In genomic region chrX:123764967-123765871, GRCh38 we compare ENCODE assay signal across 1 cellular context.
TF ChIP-seq lines count a peak whose summit lies in the region.

No MANE protein-coding gene starts in this region.

TF ChIP-seq in K562, 482 proteins besides CTCF, POLR2A, EP300 and RAD21 (continued from another document and continues in another):
- TF ChIP-seq, protein P1, sequence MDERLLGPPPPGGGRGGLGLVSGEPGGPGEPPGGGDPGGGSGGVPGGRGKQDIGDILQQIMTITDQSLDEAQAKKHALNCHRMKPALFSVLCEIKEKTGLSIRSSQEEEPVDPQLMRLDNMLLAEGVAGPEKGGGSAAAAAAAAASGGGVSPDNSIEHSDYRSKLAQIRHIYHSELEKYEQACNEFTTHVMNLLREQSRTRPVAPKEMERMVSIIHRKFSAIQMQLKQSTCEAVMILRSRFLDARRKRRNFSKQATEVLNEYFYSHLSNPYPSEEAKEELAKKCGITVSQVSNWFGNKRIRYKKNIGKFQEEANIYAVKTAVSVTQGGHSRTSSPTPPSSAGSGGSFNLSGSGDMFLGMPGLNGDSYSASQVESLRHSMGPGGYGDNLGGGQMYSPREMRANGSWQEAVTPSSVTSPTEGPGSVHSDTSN (CRISPR knock-in tag; IDR thresholded peaks at IDR 0.05; ENCODE audit: low read depth) = no peak
- TF ChIP-seq, protein P1 (tag; conservative IDR thresholded peaks at IDR 0.05; ENCODE audit: low read depth) = no peak
- TF ChIP-seq TSHZ1 (CRISPR knock-in tag; IDR thresholded peaks at IDR 0.05) = no peak
- no peak for TF ChIP-seq HNRNPUL1 (IDR thresholded peaks at IDR 0.05; ENCODE audit: low read length)
- TF ChIP-seq ARID3B (CRISPR knock-in tag; IDR thresholded peaks at IDR 0.05; ENCODE audit: borderline replicate concordance) = no peak
- no peak for TF ChIP-seq SRF (CRISPR knock-in tag; IDR thresholded peaks at IDR 0.05)
- no peak for TF ChIP-seq TCF3 (CRISPR knock-in tag; IDR thresholded peaks at IDR 0.05)
- no peak for TF ChIP-seq HOMEZ (CRISPR knock-in tag; IDR thresholded peaks at IDR 0.05)
- TF ChIP-seq EGR1 (conservative IDR thresholded peaks at IDR 0.05) = 0 out of 2 replicates have a peak, but pooled peaks have one; percentile 14
- TF ChIP-seq NR2C1 (IDR thresholded peaks at IDR 0.05) = no peak
- TF ChIP-seq NR2C1 (tag; IDR thresholded peaks at IDR 0.05) = no peak
- TF ChIP-seq KLF6 (CRISPR knock-in tag; IDR thresholded peaks at IDR 0.05; ENCODE audit: borderline replicate concordance) = no peak
- TF ChIP-seq, protein P2, sequence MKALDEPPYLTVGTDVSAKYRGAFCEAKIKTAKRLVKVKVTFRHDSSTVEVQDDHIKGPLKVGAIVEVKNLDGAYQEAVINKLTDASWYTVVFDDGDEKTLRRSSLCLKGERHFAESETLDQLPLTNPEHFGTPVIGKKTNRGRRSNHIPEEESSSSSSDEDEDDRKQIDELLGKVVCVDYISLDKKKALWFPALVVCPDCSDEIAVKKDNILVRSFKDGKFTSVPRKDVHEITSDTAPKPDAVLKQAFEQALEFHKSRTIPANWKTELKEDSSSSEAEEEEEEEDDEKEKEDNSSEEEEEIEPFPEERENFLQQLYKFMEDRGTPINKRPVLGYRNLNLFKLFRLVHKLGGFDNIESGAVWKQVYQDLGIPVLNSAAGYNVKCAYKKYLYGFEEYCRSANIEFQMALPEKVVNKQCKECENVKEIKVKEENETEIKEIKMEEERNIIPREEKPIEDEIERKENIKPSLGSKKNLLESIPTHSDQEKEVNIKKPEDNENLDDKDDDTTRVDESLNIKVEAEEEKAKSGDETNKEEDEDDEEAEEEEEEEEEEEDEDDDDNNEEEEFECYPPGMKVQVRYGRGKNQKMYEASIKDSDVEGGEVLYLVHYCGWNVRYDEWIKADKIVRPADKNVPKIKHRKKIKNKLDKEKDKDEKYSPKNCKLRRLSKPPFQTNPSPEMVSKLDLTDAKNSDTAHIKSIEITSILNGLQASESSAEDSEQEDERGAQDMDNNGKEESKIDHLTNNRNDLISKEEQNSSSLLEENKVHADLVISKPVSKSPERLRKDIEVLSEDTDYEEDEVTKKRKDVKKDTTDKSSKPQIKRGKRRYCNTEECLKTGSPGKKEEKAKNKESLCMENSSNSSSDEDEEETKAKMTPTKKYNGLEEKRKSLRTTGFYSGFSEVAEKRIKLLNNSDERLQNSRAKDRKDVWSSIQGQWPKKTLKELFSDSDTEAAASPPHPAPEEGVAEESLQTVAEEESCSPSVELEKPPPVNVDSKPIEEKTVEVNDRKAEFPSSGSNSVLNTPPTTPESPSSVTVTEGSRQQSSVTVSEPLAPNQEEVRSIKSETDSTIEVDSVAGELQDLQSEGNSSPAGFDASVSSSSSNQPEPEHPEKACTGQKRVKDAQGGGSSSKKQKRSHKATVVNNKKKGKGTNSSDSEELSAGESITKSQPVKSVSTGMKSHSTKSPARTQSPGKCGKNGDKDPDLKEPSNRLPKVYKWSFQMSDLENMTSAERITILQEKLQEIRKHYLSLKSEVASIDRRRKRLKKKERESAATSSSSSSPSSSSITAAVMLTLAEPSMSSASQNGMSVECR (CRISPR knock-in tag; IDR thresholded peaks at IDR 0.05) = no peak
- TF ChIP-seq ZNF79 (CRISPR knock-in tag; IDR thresholded peaks at IDR 0.05; ENCODE audit: low read depth) = no peak
- TF ChIP-seq MAFK (IDR thresholded peaks at IDR 0.05; ENCODE audit: low read length) = no peak
- TF ChIP-seq ATF2 (CRISPR knock-in tag; IDR thresholded peaks at IDR 0.05) = no peak
- no peak for TF ChIP-seq ELF4 (CRISPR knock-in tag; IDR thresholded peaks at IDR 0.05)
- no peak for TF ChIP-seq HCFC1 (IDR thresholded peaks at IDR 0.05; ENCODE audit: low read depth, low read length)
- TF ChIP-seq EP400 (IDR thresholded peaks at IDR 0.05) = peak; percentile 49; the same call in 1 of the 2 replicates
- no peak for TF ChIP-seq ZBED1 (IDR thresholded peaks at IDR 0.05)
- no peak for TF ChIP-seq ZNF232 (CRISPR knock-in tag; IDR thresholded peaks at IDR 0.05)
- TF ChIP-seq, protein P3, sequence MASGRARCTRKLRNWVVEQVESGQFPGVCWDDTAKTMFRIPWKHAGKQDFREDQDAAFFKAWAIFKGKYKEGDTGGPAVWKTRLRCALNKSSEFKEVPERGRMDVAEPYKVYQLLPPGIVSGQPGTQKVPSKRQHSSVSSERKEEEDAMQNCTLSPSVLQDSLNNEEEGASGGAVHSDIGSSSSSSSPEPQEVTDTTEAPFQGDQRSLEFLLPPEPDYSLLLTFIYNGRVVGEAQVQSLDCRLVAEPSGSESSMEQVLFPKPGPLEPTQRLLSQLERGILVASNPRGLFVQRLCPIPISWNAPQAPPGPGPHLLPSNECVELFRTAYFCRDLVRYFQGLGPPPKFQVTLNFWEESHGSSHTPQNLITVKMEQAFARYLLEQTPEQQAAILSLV (tag; IDR thresholded peaks at IDR 0.05) = no peak
- no peak for TF ChIP-seq RBM17 (IDR thresholded peaks at IDR 0.05; ENCODE audit: borderline replicate concordance, low read depth, low read length)
- TF ChIP-seq TEAD1 (CRISPR knock-in tag; IDR thresholded peaks at IDR 0.05) = no peak
- no peak for TF ChIP-seq ZNF212 (CRISPR knock-in tag; IDR thresholded peaks at IDR 0.05)
- TF ChIP-seq, protein P4, sequence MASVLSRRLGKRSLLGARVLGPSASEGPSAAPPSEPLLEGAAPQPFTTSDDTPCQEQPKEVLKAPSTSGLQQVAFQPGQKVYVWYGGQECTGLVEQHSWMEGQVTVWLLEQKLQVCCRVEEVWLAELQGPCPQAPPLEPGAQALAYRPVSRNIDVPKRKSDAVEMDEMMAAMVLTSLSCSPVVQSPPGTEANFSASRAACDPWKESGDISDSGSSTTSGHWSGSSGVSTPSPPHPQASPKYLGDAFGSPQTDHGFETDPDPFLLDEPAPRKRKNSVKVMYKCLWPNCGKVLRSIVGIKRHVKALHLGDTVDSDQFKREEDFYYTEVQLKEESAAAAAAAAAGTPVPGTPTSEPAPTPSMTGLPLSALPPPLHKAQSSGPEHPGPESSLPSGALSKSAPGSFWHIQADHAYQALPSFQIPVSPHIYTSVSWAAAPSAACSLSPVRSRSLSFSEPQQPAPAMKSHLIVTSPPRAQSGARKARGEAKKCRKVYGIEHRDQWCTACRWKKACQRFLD (CRISPR knock-in tag; IDR thresholded peaks at IDR 0.05) = peak; percentile 61; the same call in 1 of the 2 replicates
- peak; percentile 72; the same call in 1 of the 2 replicates for TF ChIP-seq PHF8 (IDR thresholded peaks at IDR 0.05; ENCODE audit: borderline replicate concordance, low read length)
- TF ChIP-seq NRF1 (conservative IDR thresholded peaks at IDR 0.05 in 1 of 2, IDR thresholded peaks at IDR 0.05 in 1 of 2) = peak; percentile 32 to 57; a peak in 3 of 4 replicates
- TF ChIP-seq WHSC1 (IDR thresholded peaks at IDR 0.05; ENCODE audit: low read length) = no peak
- TF ChIP-seq, protein P5, sequence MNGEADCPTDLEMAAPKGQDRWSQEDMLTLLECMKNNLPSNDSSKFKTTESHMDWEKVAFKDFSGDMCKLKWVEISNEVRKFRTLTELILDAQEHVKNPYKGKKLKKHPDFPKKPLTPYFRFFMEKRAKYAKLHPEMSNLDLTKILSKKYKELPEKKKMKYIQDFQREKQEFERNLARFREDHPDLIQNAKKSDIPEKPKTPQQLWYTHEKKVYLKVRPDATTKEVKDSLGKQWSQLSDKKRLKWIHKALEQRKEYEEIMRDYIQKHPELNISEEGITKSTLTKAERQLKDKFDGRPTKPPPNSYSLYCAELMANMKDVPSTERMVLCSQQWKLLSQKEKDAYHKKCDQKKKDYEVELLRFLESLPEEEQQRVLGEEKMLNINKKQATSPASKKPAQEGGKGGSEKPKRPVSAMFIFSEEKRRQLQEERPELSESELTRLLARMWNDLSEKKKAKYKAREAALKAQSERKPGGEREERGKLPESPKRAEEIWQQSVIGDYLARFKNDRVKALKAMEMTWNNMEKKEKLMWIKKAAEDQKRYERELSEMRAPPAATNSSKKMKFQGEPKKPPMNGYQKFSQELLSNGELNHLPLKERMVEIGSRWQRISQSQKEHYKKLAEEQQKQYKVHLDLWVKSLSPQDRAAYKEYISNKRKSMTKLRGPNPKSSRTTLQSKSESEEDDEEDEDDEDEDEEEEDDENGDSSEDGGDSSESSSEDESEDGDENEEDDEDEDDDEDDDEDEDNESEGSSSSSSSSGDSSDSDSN (IDR thresholded peaks at IDR 0.05; ENCODE audit: borderline replicate concordance in 1 of 2, low read depth in 2 of 2, low read length in 2 of 2) = peak in 1 of 2 experiments; percentile 43; a peak in 1 of 4 replicates
- TF ChIP-seq KDM5B (IDR thresholded peaks at IDR 0.05; ENCODE audit: insufficient replicate concordance, low read depth, low read length) = peak; percentile 65
- TF ChIP-seq BMI1 (IDR thresholded peaks at IDR 0.05; ENCODE audit: low read length) = no peak
- TF ChIP-seq ZNF695 (CRISPR knock-in tag; IDR thresholded peaks at IDR 0.05) = no peak
- TF ChIP-seq TRIM24 (IDR thresholded peaks at IDR 0.05) = no peak
- TF ChIP-seq PRMT5 (CRISPR knock-in tag; IDR thresholded peaks at IDR 0.05) = no peak
- TF ChIP-seq, protein P6, sequence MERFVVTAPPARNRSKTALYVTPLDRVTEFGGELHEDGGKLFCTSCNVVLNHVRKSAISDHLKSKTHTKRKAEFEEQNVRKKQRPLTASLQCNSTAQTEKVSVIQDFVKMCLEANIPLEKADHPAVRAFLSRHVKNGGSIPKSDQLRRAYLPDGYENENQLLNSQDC (CRISPR knock-in tag; IDR thresholded peaks at IDR 0.05) = peak; percentile 81; the same call in 1 of the 2 replicates
- TF ChIP-seq, protein P7, sequence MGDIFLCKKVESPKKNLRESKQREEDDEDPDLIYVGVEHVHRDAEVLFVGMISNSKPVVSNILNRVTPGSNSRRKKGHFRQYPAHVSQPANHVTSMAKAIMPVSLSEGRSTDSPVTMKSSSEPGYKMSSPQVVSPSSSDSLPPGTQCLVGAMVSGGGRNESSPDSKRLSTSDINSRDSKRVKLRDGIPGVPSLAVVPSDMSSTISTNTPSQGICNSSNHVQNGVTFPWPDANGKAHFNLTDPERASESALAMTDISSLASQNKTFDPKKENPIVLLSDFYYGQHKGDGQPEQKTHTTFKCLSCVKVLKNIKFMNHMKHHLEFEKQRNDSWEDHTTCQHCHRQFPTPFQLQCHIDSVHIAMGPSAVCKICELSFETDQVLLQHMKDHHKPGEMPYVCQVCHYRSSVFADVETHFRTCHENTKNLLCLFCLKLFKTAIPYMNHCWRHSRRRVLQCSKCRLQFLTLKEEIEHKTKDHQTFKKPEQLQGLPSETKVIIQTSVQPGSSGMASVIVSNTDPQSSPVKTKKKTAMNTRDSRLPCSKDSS (IDR thresholded peaks at IDR 0.05; ENCODE audit: low read depth, partially characterized antibody) = no peak
